In the genomic region with DNA sequence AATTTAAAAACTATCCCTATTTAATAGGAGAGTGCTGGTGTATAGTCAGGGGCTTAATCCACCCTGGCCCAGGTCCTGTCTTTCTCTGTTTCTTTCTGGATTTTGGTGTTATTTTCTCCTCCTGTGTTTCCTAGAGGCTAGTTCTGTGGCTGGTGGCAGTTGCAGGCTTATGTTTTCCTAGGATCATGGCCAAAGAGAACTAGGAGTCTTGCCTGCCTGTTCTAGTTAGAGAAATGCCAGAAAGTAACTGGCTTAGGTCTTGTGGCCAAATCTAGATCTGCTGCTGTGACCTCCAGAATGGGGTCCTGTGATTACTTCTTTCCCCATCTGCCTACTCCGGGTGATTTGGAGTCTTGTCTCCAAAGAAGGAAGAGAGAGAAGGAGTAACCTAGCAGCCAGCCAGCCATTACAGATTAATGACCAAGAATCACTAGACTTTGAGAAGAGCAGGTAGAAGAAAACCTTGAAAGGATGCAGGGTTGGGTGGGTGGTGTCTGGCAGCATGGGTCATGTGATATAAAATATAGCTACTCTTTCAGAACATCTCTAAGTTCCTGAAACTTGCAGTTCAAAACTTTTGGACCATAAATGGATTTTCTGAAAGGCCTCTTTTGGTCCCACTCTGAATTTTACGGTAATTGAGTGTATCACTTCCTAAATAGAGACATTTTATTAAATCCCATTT, we compare ENCODE assay signal across 22 cellular contexts.
DNase-seq lines count a peak whose midpoint lies in the region; ATAC-seq and TF ChIP-seq lines count a peak whose summit lies in the region.
"Had no signal": no experiment of that assay in that cellular context is flagged by ENCODE, and none has a peak within 500 bp of the region (broad histone marks: within the 10 kb centered on the region; RNA-seq: fewer than 3 reads in every experiment).

No MANE protein-coding gene starts in this region.

- peak overlapping the region in 7 of 8 donors; percentile 21 to 89 (median 62) for H3K27ac Mint-ChIP-seq in CD8-positive, alpha-beta memory T cell
- 0 out of 2 replicates have a peak overlapping the region, but pooled peaks have one; percentile 16 for H3K27ac Mint-ChIP-seq in WTC11

- no peaks in the 10 kb centered on the region for H3K27me3 Mint-ChIP-seq in CD8-positive, alpha-beta memory T cell
- no peaks in the 10 kb centered on the region for H3K27me3 Mint-ChIP-seq in WTC11 (ENCODE audit: low read depth)

- TF ChIP-seq CTCF in WTC11 (IDR thresholded peaks at IDR 0.05) (no peak), fibroblast of the aortic adventitia (IDR thresholded peaks at IDR 0.05; ENCODE audit: insufficient read depth, low read length) (no peak)

- H3K4me1 ChIP-seq in CD8-positive, alpha-beta memory T cell (ENCODE audit: insufficient read depth, low read length) = peaks cover 10% of the 10 kb centered on the region
- H3K4me1 ChIP-seq: HAP-1 had no signal

- DNase-seq in AG20443 (ENCODE audit: low spot score) = peak; percentile 9
- no peak for DNase-seq in CD8-positive, alpha-beta memory T cell
- no peak for DNase-seq in WTC11 (ENCODE audit: low spot score)
- DNase-seq in fibroblast of the aortic adventitia (ENCODE audit: low read depth) = peak; percentile 35
- DNase-seq in NCI-H1417 treated with DMSO at 0.1 percent for 48 hours (lab: John Stamatoyannopoulos, UW) = no peak
- no peak for DNase-seq in NCI-H1694 treated with DMSO at 0.1 percent for 48 hours (lab: John Stamatoyannopoulos, UW)
- DNase-seq: activated CD4-positive, alpha-beta T cell treated with anti-CD3 and anti-CD28 coated beads for 1 hour; amniotic stem cell; DMS53; effector CD4-positive, alpha-beta T cell; Kasumi-1; kidney glomerular epithelial cell; NCI-H1048; NCI-H2081; NCI-H510A treated with DMSO at 0.1 percent for 48 hours; NK-92 treated with Interleukin-12 subunit alpha and Interleukin-12 subunit beta, amount 100 ng/mL, for 24 hours; stimulated activated naive CD4-positive, alpha-beta T cell treated with Interleukin-2 at 50 U/mL for 16 hours had no signal

- CTCF ChIA-PET in CD8-positive, alpha-beta memory T cell (lab: Charles Lee) = no interaction called here
- CTCF ChIA-PET in WTC11 (lab: Charles Lee) = no interaction called here

- H3K36me3 Mint-ChIP-seq in CD8-positive, alpha-beta memory T cell = peaks cover 0 to 2% (median 2%) of the 10 kb centered on the region in 3 donors
- no peaks in the 10 kb centered on the region; the same call in 1 of the 2 replicates for H3K36me3 Mint-ChIP-seq in WTC11

- no peak overlapping the region for H3K4me3 ChIP-seq in CD8-positive, alpha-beta memory T cell (ENCODE audit: low read length)
- no peak overlapping the region for H3K4me3 ChIP-seq in fibroblast of the aortic adventitia (ENCODE audit: low read depth, low read length)
- H3K4me3 ChIP-seq: cardiac muscle cell, HAP-1 had no signal

- ATAC-seq in WTC11 = no peak
- no peak for ATAC-seq in GM18870 (IDR thresholded peaks at IDR 0.05; ENCODE audit: unreplicated experiment)
- ATAC-seq: esophagus mucosa, SK-N-SH treated with all-trans-retinoic acid at 6 μM for 48 hours had no signal

- no peaks in the 10 kb centered on the region for H3K9me3 ChIP-seq in CD8-positive, alpha-beta memory T cell (ENCODE audit: low read length)
- H3K9me3 ChIP-seq: HAP-1 had no signal

- H3K27me3 ChIP-seq in CD8-positive, alpha-beta memory T cell (ENCODE audit: insufficient read depth, low read length, poor library complexity, severe bottlenecking) = no peaks in the 10 kb centered on the region
- H3K27me3 ChIP-seq: cardiac muscle cell had no signal

- H3K27ac ChIP-seq in CD8-positive, alpha-beta memory T cell (ENCODE audit: low read depth, low read length) = no peak overlapping the region
- H3K27ac ChIP-seq: cardiac muscle cell had no signal

- POLR2A ChIA-PET in CD8-positive, alpha-beta memory T cell (lab: Charles Lee) = no interaction called here
- POLR2A ChIA-PET in WTC11 (lab: Charles Lee) = no interaction called here

- no peak overlapping the region for H3K4me3 Mint-ChIP-seq in CD8-positive, alpha-beta memory T cell
- H3K4me3 Mint-ChIP-seq in WTC11 = no peak overlapping the region

- H3K4me1 Mint-ChIP-seq in CD8-positive, alpha-beta memory T cell = peaks cover 50 to 71% (median 68%) of the 10 kb centered on the region in 3 donors
- peaks cover 6% of the 10 kb centered on the region for H3K4me1 Mint-ChIP-seq in WTC11

- H3K36me3 ChIP-seq in CD8-positive, alpha-beta memory T cell (ENCODE audit: insufficient read depth, low read length) = no peaks in the 10 kb centered on the region
- H3K36me3 ChIP-seq: cardiac muscle cell, HAP-1 had no signal

- H3K9me3 Mint-ChIP-seq in CD8-positive, alpha-beta memory T cell = no peaks in the 10 kb centered on the region
- 0 out of 2 replicates have a peak, but pooled peaks cover 6% of the 10 kb centered on the region for H3K9me3 Mint-ChIP-seq in WTC11

TF ChIP-seq in WTC11, 78 proteins besides CTCF, POLR2A, EP300 and RAD21:
- TF ChIP-seq TP53 (CRISPR knock-in tag; IDR thresholded peaks at IDR 0.05) (no peak), GABPB1 (CRISPR knock-in tag; IDR thresholded peaks at IDR 0.05) (no peak), ZNF317 (CRISPR knock-in tag; IDR thresholded peaks at IDR 0.05; ENCODE audit: borderline replicate concordance, low read depth) (no peak), NR3C1 (CRISPR knock-in tag; conservative IDR thresholded peaks at IDR 0.05; ENCODE audit: low read depth) (no peak), TCF7 (CRISPR knock-in tag; IDR thresholded peaks at IDR 0.05; ENCODE audit: low read depth) (no peak), EMX1 (CRISPR knock-in tag; IDR thresholded peaks at IDR 0.05) (no peak)
- TF ChIP-seq, protein P1, sequence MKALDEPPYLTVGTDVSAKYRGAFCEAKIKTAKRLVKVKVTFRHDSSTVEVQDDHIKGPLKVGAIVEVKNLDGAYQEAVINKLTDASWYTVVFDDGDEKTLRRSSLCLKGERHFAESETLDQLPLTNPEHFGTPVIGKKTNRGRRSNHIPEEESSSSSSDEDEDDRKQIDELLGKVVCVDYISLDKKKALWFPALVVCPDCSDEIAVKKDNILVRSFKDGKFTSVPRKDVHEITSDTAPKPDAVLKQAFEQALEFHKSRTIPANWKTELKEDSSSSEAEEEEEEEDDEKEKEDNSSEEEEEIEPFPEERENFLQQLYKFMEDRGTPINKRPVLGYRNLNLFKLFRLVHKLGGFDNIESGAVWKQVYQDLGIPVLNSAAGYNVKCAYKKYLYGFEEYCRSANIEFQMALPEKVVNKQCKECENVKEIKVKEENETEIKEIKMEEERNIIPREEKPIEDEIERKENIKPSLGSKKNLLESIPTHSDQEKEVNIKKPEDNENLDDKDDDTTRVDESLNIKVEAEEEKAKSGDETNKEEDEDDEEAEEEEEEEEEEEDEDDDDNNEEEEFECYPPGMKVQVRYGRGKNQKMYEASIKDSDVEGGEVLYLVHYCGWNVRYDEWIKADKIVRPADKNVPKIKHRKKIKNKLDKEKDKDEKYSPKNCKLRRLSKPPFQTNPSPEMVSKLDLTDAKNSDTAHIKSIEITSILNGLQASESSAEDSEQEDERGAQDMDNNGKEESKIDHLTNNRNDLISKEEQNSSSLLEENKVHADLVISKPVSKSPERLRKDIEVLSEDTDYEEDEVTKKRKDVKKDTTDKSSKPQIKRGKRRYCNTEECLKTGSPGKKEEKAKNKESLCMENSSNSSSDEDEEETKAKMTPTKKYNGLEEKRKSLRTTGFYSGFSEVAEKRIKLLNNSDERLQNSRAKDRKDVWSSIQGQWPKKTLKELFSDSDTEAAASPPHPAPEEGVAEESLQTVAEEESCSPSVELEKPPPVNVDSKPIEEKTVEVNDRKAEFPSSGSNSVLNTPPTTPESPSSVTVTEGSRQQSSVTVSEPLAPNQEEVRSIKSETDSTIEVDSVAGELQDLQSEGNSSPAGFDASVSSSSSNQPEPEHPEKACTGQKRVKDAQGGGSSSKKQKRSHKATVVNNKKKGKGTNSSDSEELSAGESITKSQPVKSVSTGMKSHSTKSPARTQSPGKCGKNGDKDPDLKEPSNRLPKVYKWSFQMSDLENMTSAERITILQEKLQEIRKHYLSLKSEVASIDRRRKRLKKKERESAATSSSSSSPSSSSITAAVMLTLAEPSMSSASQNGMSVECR (CRISPR knock-in tag; IDR thresholded peaks at IDR 0.05; ENCODE audit: borderline replicate concordance) = no peak

Comparison
In these comparisons a context has a peak if more than half of its experiments do, and no peak if none do; other contexts are left out.
1. DNase-seq: peak in AG20443 (single experiment) and fibroblast of the aortic adventitia (single experiment); none in CD8-positive, alpha-beta memory T cell (0 of 5), WTC11 (single experiment), NCI-H1417 treated with DMSO at 0.1 percent for 48 hours (single experiment) and NCI-H1694 treated with DMSO at 0.1 percent for 48 hours (single experiment).